23 cellular contexts compared by ENCODE assay signal in the genomic region with DNA sequence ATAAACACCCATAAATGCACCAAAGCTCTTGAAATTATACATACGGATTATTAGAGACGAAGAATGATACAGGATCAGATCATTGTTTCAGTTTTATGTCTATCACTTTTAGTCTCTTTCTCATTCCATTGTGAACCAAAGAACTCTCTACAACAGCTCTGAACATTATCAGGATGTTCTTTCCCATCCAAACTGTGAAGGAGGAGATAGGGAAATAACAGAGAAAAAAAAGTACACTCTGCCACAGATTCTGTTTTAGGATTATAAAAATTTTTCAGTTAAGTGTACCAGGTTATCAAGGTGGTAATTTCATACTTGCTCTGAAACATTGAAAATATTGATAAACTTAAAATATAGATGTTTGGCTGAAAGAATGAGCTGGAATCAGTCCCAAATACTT.
"Had no signal": no experiment of that assay in that cellular context is flagged by ENCODE, and none has a peak within 500 bp of the region (broad histone marks: within the 10 kb centered on the region; RNA-seq: fewer than 3 reads in every experiment).

No MANE protein-coding gene starts in this region.

- H3K27me3 Mint-ChIP-seq: dendritic cell treated with granulocyte-macrophage colony-stimulating factor and Interleukin-4, amounts not matched to agents 40 ng/mL and 50 ng/mL, for 4 days; effector memory CD8-positive, alpha-beta T cell; naive B cell had no signal

- H3K27me3 ChIP-seq: colonic mucosa, esophagus squamous epithelium, gastrocnemius medialis, heart right ventricle, left lung had no signal

- H3K4me3 ChIP-seq: colonic mucosa, esophagus squamous epithelium, gastrocnemius medialis, heart right ventricle, left lung, lower lobe of right lung, mucosa of descending colon had no signal

- H3K27ac Mint-ChIP-seq: dendritic cell treated with granulocyte-macrophage colony-stimulating factor and Interleukin-4, amounts not matched to agents 40 ng/mL and 50 ng/mL, for 4 days; effector memory CD8-positive, alpha-beta T cell; endodermal cell; mesothelial cell of epicardium; naive B cell had no signal

- H3K9me3 Mint-ChIP-seq: dendritic cell treated with granulocyte-macrophage colony-stimulating factor and Interleukin-4, amounts not matched to agents 40 ng/mL and 50 ng/mL, for 4 days; endodermal cell had no signal

- H3K36me3 ChIP-seq: colonic mucosa, esophagus squamous epithelium, gastrocnemius medialis, heart right ventricle, left lung, lower lobe of right lung had no signal

- H3K4me3 Mint-ChIP-seq: dendritic cell treated with granulocyte-macrophage colony-stimulating factor and Interleukin-4, amounts not matched to agents 40 ng/mL and 50 ng/mL, for 4 days; effector memory CD8-positive, alpha-beta T cell; endodermal cell; mesothelial cell of epicardium; naive B cell had no signal

- H3K4me1 ChIP-seq: colonic mucosa, gastrocnemius medialis, heart right ventricle, left lung, lower lobe of right lung had no signal

- DNase-seq: colonic mucosa; cortex of kidney; effector CD8-positive, alpha-beta T cell; effector memory CD8-positive, alpha-beta T cell; endodermal cell; erythroblast; esophagus squamous epithelium; foreskin fibroblast; foreskin melanocyte; gastrocnemius medialis; glutamatergic neuron; head of caudate nucleus; heart right ventricle; hippocampal formation; left cardiac atrium; left lung; left ventricle myocardium superior; lower lobe of right lung; mesenchymal stem cell; mucosa of descending colon; naive B cell had no signal

- H3K4me1 Mint-ChIP-seq: endodermal cell, naive B cell had no signal

- H3K36me3 Mint-ChIP-seq: mesothelial cell of epicardium, naive B cell had no signal

- H3K9me3 ChIP-seq: colonic mucosa, esophagus squamous epithelium, gastrocnemius medialis, left lung, lower lobe of right lung, mucosa of descending colon had no signal
